Comparison of ENCODE assay signal across 26 cellular contexts in the genomic region with DNA sequence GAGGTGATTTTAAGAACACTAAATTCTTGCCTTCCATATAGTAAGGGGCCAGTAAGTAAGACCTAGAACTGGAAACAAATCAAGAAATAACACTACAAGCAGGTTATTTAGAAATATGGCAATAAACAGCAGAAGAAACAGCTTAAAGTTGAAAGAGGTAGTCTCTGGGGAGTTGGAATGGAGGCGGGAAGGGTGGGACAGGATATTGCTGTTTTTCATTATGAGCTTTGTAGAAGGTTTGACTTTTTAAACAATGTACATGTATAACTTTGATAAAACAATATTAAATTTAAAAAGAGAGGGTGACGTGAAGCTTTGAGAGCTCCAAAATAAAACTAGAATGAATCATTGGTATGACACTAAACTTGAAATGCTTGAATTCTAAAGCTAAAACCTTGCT.
DNase-seq lines count a peak whose midpoint lies in the region; ATAC-seq and TF ChIP-seq lines count a peak whose summit lies in the region.
"Had no signal": no experiment of that assay in that cellular context is flagged by ENCODE, and none has a peak within 500 bp of the region (broad histone marks: within the 10 kb centered on the region; RNA-seq: fewer than 3 reads in every experiment).

No MANE protein-coding gene starts in this region.

- H3K9me3 Mint-ChIP-seq in CD4-positive, alpha-beta T cell = no peaks in the 10 kb centered on the region
- H3K9me3 Mint-ChIP-seq: CD8-positive, alpha-beta memory T cell; HFFc6 had no signal

- H3K4me3 ChIP-seq in A673 (ENCODE audit: low read depth, low read length, poor library complexity, severe bottlenecking) = no peak overlapping the region
- no peak overlapping the region for H3K4me3 ChIP-seq in adipocyte (ENCODE audit: low read length)
- no peak overlapping the region for H3K4me3 ChIP-seq in fibroblast of pulmonary artery (replicated peaks; ENCODE audit: low read depth, low read length)
- H3K4me3 ChIP-seq in ascending aorta = no peak overlapping the region
- H3K4me3 ChIP-seq: A549, HAP-1, K562, MG63, Peyer's patch, SK-N-MC had no signal

- ATAC-seq in CD4-positive, alpha-beta T cell (ENCODE audit: poor library complexity) = no peak
- ATAC-seq: A549, K562 had no signal

- peaks cover 19% of the 10 kb centered on the region for H3K4me1 ChIP-seq in A673 (ENCODE audit: insufficient read depth, low read length, poor library complexity, severe bottlenecking)
- peaks cover 19% of the 10 kb centered on the region for H3K4me1 ChIP-seq in adipocyte (ENCODE audit: control insufficient read depth, insufficient read depth, low read length)
- no peaks in the 10 kb centered on the region for H3K4me1 ChIP-seq in ascending aorta
- H3K4me1 ChIP-seq: A549, Peyer's patch had no signal

- H3K4me3 Mint-ChIP-seq in CD4-positive, alpha-beta T cell = peak overlapping the region; percentile 4
- H3K4me3 Mint-ChIP-seq: CD8-positive, alpha-beta memory T cell; HFFc6 had no signal

- H3K9me3 ChIP-seq in A673 (ENCODE audit: low read depth, low read length, poor library complexity, severe bottlenecking) (no peaks in the 10 kb centered on the region), adipocyte (ENCODE audit: control insufficient read depth, low read length) (no peaks in the 10 kb centered on the region), ascending aorta (no peaks in the 10 kb centered on the region)
- H3K9me3 ChIP-seq in CD4-positive, alpha-beta T cell (ENCODE audit: control insufficient read depth, low read length) = no peaks in the 10 kb centered on the region
- H3K9me3 ChIP-seq: A549, HAP-1, MG63, Peyer's patch had no signal

- H3K4me1 Mint-ChIP-seq in CD4-positive, alpha-beta T cell (ENCODE audit: low read depth) = peaks cover 17% of the 10 kb centered on the region
- H3K4me1 Mint-ChIP-seq: CD8-positive, alpha-beta memory T cell had no signal

- H3K27me3 ChIP-seq in A673 (replicated peaks; ENCODE audit: insufficient read depth, low read depth, low read length, poor library complexity) (no peaks in the 10 kb centered on the region), adipocyte (replicated peaks; ENCODE audit: control insufficient read depth, insufficient read depth, low read length) (no peaks in the 10 kb centered on the region), ascending aorta (no peaks in the 10 kb centered on the region)
- H3K27me3 ChIP-seq in CD4-positive, alpha-beta T cell (ENCODE audit: control insufficient read depth, insufficient read depth, low read length) = no peaks in the 10 kb centered on the region
- H3K27me3 ChIP-seq: MG63, Peyer's patch had no signal

- CTCF ChIA-PET in A673 (lab: Charles Lee) = no interaction called here
- CTCF ChIA-PET in CD4-positive, alpha-beta T cell (lab: Charles Lee) = no interaction called here

- intact Hi-C loops in A673 (cut with micrococcal nuclease; ENCODE audit: unreplicated experiment) = no loop called here
- intact Hi-C loops in CD4-positive, alpha-beta T cell (cut with DNase I, micrococcal nuclease) = no loop called here
- intact Hi-C loops in ascending aorta (cut with DNase I) = no loop called here

- no peaks in the 10 kb centered on the region for H3K36me3 Mint-ChIP-seq in CD4-positive, alpha-beta T cell (ENCODE audit: low read depth)
- H3K36me3 Mint-ChIP-seq: CD8-positive, alpha-beta memory T cell had no signal

- POLR2A ChIA-PET in A673 (lab: Charles Lee; ENCODE audit: low non-redundant PET) = no interaction called here
- POLR2A ChIA-PET in CD4-positive, alpha-beta T cell (lab: Charles Lee) = interaction anchor here (0.8 to 0.9 kb wide), 2 partner anchors 78 to 177 kb away, joined by 3 read pairs; no protein-coding TSS in a partner anchor

- no peak overlapping the region for H3K9ac ChIP-seq in adipocyte (ENCODE audit: low read length)

- H3K27ac ChIP-seq in A673 (ENCODE audit: low read depth, low read length, poor library complexity, severe bottlenecking) (peak overlapping the region; percentile 0), ascending aorta (no peak overlapping the region)
- H3K27ac ChIP-seq in CD4-positive, alpha-beta T cell (ENCODE audit: low read depth, low read length) = no peak overlapping the region
- H3K27ac ChIP-seq: A549, Peyer's patch, SK-N-MC had no signal

- H3K27ac Mint-ChIP-seq in CD4-positive, alpha-beta T cell = peak overlapping the region; percentile 60
- H3K27ac Mint-ChIP-seq: CD8-positive, alpha-beta memory T cell; HFFc6 had no signal

- H3K36me3 ChIP-seq in A673 (ENCODE audit: insufficient read depth, low read length, poor library complexity, severe bottlenecking) (no peaks in the 10 kb centered on the region), adipocyte (ENCODE audit: control insufficient read depth, insufficient read depth, low read length, severe bottlenecking) (no peaks in the 10 kb centered on the region), ascending aorta (no peaks in the 10 kb centered on the region)
- H3K36me3 ChIP-seq: HAP-1, MG63, Peyer's patch had no signal

- no TSS peak for BruUV-seq in A673 (replicated peaks; lab: Mats Ljungman, UMichigan)

- peak; percentile 55 for DNase-seq in A673 (ENCODE audit: low spot score)
- DNase-seq in CD4-positive, alpha-beta T cell = no peak
- peak; percentile 46 for DNase-seq in adipocyte (ENCODE audit: low read depth)
- DNase-seq in fibroblast of pulmonary artery (ENCODE audit: low read depth) = peak; percentile 61
- DNase-seq in Kasumi-1 (lab: John Stamatoyannopoulos, UW) = no peak
- DNase-seq in medulla oblongata (ENCODE audit: extremely low spot score) = no peak
- DNase-seq in ascending aorta (ENCODE audit: low spot score in 2 of 2) = no peak
- DNase-seq in SIG-M5 (lab: John Stamatoyannopoulos, UW) = no peak
- DNase-seq: C1 segment of cervical spinal cord; CD8-positive, alpha-beta memory T cell; DMS 273 treated with DMSO at 0.1 percent for 48 hours; DMS79 treated with DMSO at 0.1 percent for 48 hours; GF-D8; GOT3; HFFc6; MG63; NCI-H1694 treated with DMSO at 0.1 percent for 48 hours; NCI-H2081; NCI-H524 treated with DMSO at 0.1 percent for 48 hours; Peyer's patch; SHP77 treated with DMSO at 0.1 percent for 48 hours; SW 1271 had no signal

- H3K27me3 Mint-ChIP-seq in CD4-positive, alpha-beta T cell = peaks cover 4% of the 10 kb centered on the region

- TF ChIP-seq CTCF in A673 (conservative IDR thresholded peaks at IDR 0.05; ENCODE audit: low read depth, low read length) (no peak), fibroblast of pulmonary artery (IDR thresholded peaks at IDR 0.05; ENCODE audit: low read length, missing control alignments) (no peak), ascending aorta (IDR thresholded peaks at IDR 0.05) (no peak)
- TF ChIP-seq CTCF in CD4-positive, alpha-beta T cell (IDR thresholded peaks at IDR 0.05) = no peak

Comparison
In these comparisons a context has a peak if more than half of its experiments do, and no peak if none do; other contexts are left out.
1. DNase-seq: peak in A673 (single experiment), adipocyte (single experiment) and fibroblast of pulmonary artery (single experiment); none in CD4-positive, alpha-beta T cell (0 of 10), Kasumi-1 (0 of 2), medulla oblongata (single experiment), ascending aorta (0 of 2) and SIG-M5 (single experiment).